Comparison of ENCODE assay signal across 23 cellular contexts in genomic region chr10:51250278-51250914, GRCh38.
"Had no signal": no experiment of that assay in that cellular context is flagged by ENCODE, and none has a peak within 500 bp of the region (broad histone marks: within the 10 kb centered on the region; RNA-seq: fewer than 3 reads in every experiment).

No MANE protein-coding gene starts in this region.

- H3K4me1 ChIP-seq: lower lobe of right lung, prostate gland had no signal

- H3K4me3 ChIP-seq: hepatocyte, lower lobe of right lung, ovary, prostate gland, right atrium auricular region, upper lobe of left lung had no signal

- H3K4me2 ChIP-seq: hepatocyte had no signal

- H3K79me2 ChIP-seq: hepatocyte had no signal

- FAIRE-seq: frontal cortex had no signal

- DNase-seq: activated CD4-positive, alpha-beta T cell treated with anti-CD3 and anti-CD28 coated beads for 4 hours; activated CD4-positive, alpha-beta T cell treated with anti-CD3 and anti-CD28 coated beads, Interleukin-2, amount 50 U/mL, for 48 hours; activated CD4-positive, CD25-positive, alpha-beta regulatory T cell; activated CD8-positive, alpha-beta memory T cell treated with anti-CD3 and anti-CD28 coated beads, Interleukin-2, amount 50 U/mL, for 48 hours; activated naive CD4-positive, alpha-beta T cell treated with Interleukin-2 at 50 U/mL for 16 hours; activated naive CD8-positive, alpha-beta T cell treated with anti-CD3 and anti-CD28 coated beads for 36 hours; activated T-cell treated with anti-CD3 and anti-CD28 coated beads, Interleukin-2, amount 50 U/mL, for 4 hours; amniotic stem cell; glutamatergic neuron; immature natural killer cell; lower lobe of right lung; naive thymus-derived CD8-positive, alpha-beta T cell; ovary; stimulated activated CD4-positive, alpha-beta T cell treated with anti-CD3 and anti-CD28 coated beads, Interleukin-4, amount 100 ng/mL, for 24 hours; stimulated activated naive CD4-positive, alpha-beta T cell treated with Interleukin-2 at 50 U/mL for 16 hours; T-helper 17 cell; upper lobe of left lung had no signal

- H3K9me3 ChIP-seq: lower lobe of right lung, neutrophil, ovary, prostate gland, right atrium auricular region, upper lobe of left lung had no signal

- H3K36me3 ChIP-seq: lower lobe of right lung, neutrophil, ovary, prostate gland, right atrium auricular region, upper lobe of left lung had no signal

- H2AFZ ChIP-seq: hepatocyte had no signal

- H3K27ac ChIP-seq: hepatocyte, lower lobe of right lung, neutrophil, ovary, prostate gland, upper lobe of left lung had no signal

- H3K27me3 ChIP-seq: hepatocyte, neutrophil, ovary, right atrium auricular region, upper lobe of left lung had no signal

- ATAC-seq: activated T-cell treated with anti-CD3 and anti-CD28 coated beads, Interleukin-2, amount 50 U/mL, for 4 hours; left lobe of liver; lower lobe of right lung; naive thymus-derived CD8-positive, alpha-beta T cell; T-helper 17 cell had no signal
